Comparison of ENCODE assay signal across 8 cellular contexts in genomic region chr9:132409828-132410528, GRCh38. TPM values are rescaled to one million over a fixed set of nuclear protein-coding genes. Genes with fewer than 3 reads are reported as not detected.
A peak's percentile ranks its signal among the peaks of the same experiment; 100 is the strongest.
DNase-seq lines count a peak whose midpoint lies in the region; ATAC-seq and TF ChIP-seq lines count a peak whose summit lies in the region.

TSS of gene CFAP77 (plus strand) at chr9:132410211. CDS start at chr9:132410272, 61 bp downstream.

- intact Hi-C loops in testis (cut with DNase I; ENCODE audit: low total_unique reads), result no loop called here

- H2AK5ac ChIP-seq in mesendoderm (ENCODE audit: low read length), result no peak within 1 kb of the TSS

- no peak within 1 kb of the TSS for H4K5ac ChIP-seq in mesendoderm (ENCODE audit: low read length)

- H3K9ac ChIP-seq in Loucy (ENCODE audit: low read depth, low read length, poor library complexity, severe bottlenecking) (no peak within 1 kb of the TSS), mesendoderm (ENCODE audit: low read length) (peak within 1 kb of the TSS; percentile 40)

- peak within 1 kb of the TSS; percentile 78 for H3K56ac ChIP-seq in mesendoderm (ENCODE audit: low read length)

- peaks cover 15% of the 10 kb centered on the region for H3K4me1 ChIP-seq in Loucy (ENCODE audit: insufficient read depth, low read length, poor library complexity, severe bottlenecking)
- H3K4me1 ChIP-seq in effector memory CD4-positive, alpha-beta T cell (ENCODE audit: control insufficient read depth, insufficient read depth, low read length, poor library complexity, severe bottlenecking), result peaks cover 23% of the 10 kb centered on the region
- H3K4me1 ChIP-seq in mesendoderm (ENCODE audit: control insufficient read depth, low read depth, low read length), result peaks cover 12% of the 10 kb centered on the region
- H3K4me1 ChIP-seq in testis, result peaks cover 31% of the 10 kb centered on the region
- H3K4me1 ChIP-seq in SJCRH30, result peaks cover 8% of the 10 kb centered on the region

- no peak for TF ChIP-seq POLR2A in testis (IDR thresholded peaks at IDR 0.05)

- TF ChIP-seq CTCF in Loucy (conservative IDR thresholded peaks at IDR 0.05; ENCODE audit: low read length), result no peak
- no peak for TF ChIP-seq CTCF in testis (IDR thresholded peaks at IDR 0.05)

- H3K36me3 ChIP-seq in Loucy (ENCODE audit: insufficient read depth, low read length), result no peaks in the 10 kb centered on the region
- no peaks in the 10 kb centered on the region for H3K36me3 ChIP-seq in effector memory CD4-positive, alpha-beta T cell (ENCODE audit: control insufficient read depth, insufficient read depth, low read length)
- no peaks in the 10 kb centered on the region for H3K36me3 ChIP-seq in mesendoderm (ENCODE audit: control insufficient read depth, insufficient read depth, low read length)
- no peaks in the 10 kb centered on the region for H3K36me3 ChIP-seq in testis (ENCODE audit: low read depth, missing control alignments)
- no peaks in the 10 kb centered on the region for H3K36me3 ChIP-seq in SJCRH30

- no peak within 1 kb of the TSS for H4K8ac ChIP-seq in mesendoderm (ENCODE audit: low read depth, low read length)

- H3K27me3 ChIP-seq in Loucy (ENCODE audit: insufficient read depth, low read length, poor library complexity, severe bottlenecking), result peaks cover 7% of the 10 kb centered on the region
- peaks cover 12% of the 10 kb centered on the region for H3K27me3 ChIP-seq in effector memory CD4-positive, alpha-beta T cell (replicated peaks; ENCODE audit: control insufficient read depth, insufficient read depth, low read length, poor library complexity, severe bottlenecking)
- H3K27me3 ChIP-seq in mesendoderm (ENCODE audit: insufficient read depth, low read length, poor library complexity), result no peaks in the 10 kb centered on the region
- H3K27me3 ChIP-seq in testis, result no peaks in the 10 kb centered on the region
- H3K27me3 ChIP-seq in SJCRH30, result peaks cover 14% of the 10 kb centered on the region; the same call in 1 of the 2 replicates

- peaks cover 5% of the 10 kb centered on the region for H3K79me1 ChIP-seq in mesendoderm (ENCODE audit: low read length)

- WGBS in mesendoderm (ENCODE audit: extremely low coverage, insufficient coverage, low lambda C conversion rate), result no CpG with 5 or more reads among the region's 69 CpGs
- WGBS in testis, 2 donors, result 0 to 1% methylated on average over 10 to 49 of the region's 69 CpGs

- H3K4me3 ChIP-seq in Loucy (ENCODE audit: low read length, poor library complexity, severe bottlenecking) (peak within 1 kb of the TSS; percentile 2), mesendoderm (ENCODE audit: low read length) (peak within 1 kb of the TSS; percentile 29), testis (peak within 1 kb of the TSS; percentile 48 to 70), SJCRH30 (no peak within 1 kb of the TSS)
- H3K4me3 ChIP-seq in effector memory CD4-positive, alpha-beta T cell (ENCODE audit: insufficient read depth, low read depth, low read length, poor library complexity, severe bottlenecking), result peak within 1 kb of the TSS; percentile 53

- H2BK5ac ChIP-seq in mesendoderm (ENCODE audit: low read length), result no peak within 1 kb of the TSS

- no peak within 1 kb of the TSS for H3K23ac ChIP-seq in mesendoderm (ENCODE audit: low read length)

- H3K4ac ChIP-seq in mesendoderm (ENCODE audit: low read depth, low read length), result no peak within 1 kb of the TSS

- no peak within 1 kb of the TSS for H3K27ac ChIP-seq in effector memory CD4-positive, alpha-beta T cell (ENCODE audit: insufficient read depth, low read length, poor library complexity, severe bottlenecking)
- H3K27ac ChIP-seq in mesendoderm (ENCODE audit: low read depth, low read length) (no peak within 1 kb of the TSS), testis (peak within 1 kb of the TSS; percentile 21 to 62), SJCRH30 (no peak within 1 kb of the TSS)

- peak within 1 kb of the TSS; percentile 85 for H3K18ac ChIP-seq in mesendoderm (ENCODE audit: low read length)

- H3K4me2 ChIP-seq in Loucy (ENCODE audit: low read depth, low read length, poor library complexity, severe bottlenecking) (peak within 1 kb of the TSS; percentile 47), mesendoderm (ENCODE audit: low read length) (peak within 1 kb of the TSS; percentile 73)

- ATAC-seq in HG03159 (IDR thresholded peaks at IDR 0.05; ENCODE audit: unreplicated experiment), result no peak

- H3F3A ChIP-seq in Loucy (ENCODE audit: low read depth), result peaks cover 4% of the 10 kb centered on the region

- 0 out of 2 replicates have a peak within 1 kb of the TSS, but pooled peaks have one; percentile 59 for H2AFZ ChIP-seq in Loucy (ENCODE audit: low read length)

- H3K79me2 ChIP-seq in Loucy (ENCODE audit: insufficient read depth, low read length), result peaks cover 15% of the 10 kb centered on the region
- H3K79me2 ChIP-seq in mesendoderm (ENCODE audit: control insufficient read depth, insufficient read depth, low read length), result peaks cover 9% of the 10 kb centered on the region

- peaks cover 9% of the 10 kb centered on the region for H4K20me1 ChIP-seq in Loucy (ENCODE audit: insufficient read depth, low read length, poor library complexity, severe bottlenecking)

- H2BK120ac ChIP-seq in mesendoderm (ENCODE audit: low read depth, low read length), result peak within 1 kb of the TSS; percentile 55

- peak; percentile 58 for DNase-seq in Daoy (ENCODE audit: low read depth)
- peak; percentile 27 to 33 for DNase-seq in activated CD4-positive, alpha-beta T cell treated with anti-CD3 and anti-CD28 coated beads for 4 hours
- DNase-seq in effector memory CD4-positive, alpha-beta T cell, result peak in 1 of 3 donors; percentile 25
- DNase-seq in mesendoderm, result peak; percentile 71
- DNase-seq in testis, result peak; percentile 64
- no peak for DNase-seq in SJCRH30

- H2BK15ac ChIP-seq in mesendoderm (replicated peaks; ENCODE audit: low read depth), result no peak within 1 kb of the TSS

- H3K9me2 ChIP-seq in Loucy (replicated peaks; ENCODE audit: low read depth, low read length), result no peaks in the 10 kb centered on the region

- H3K9me3 ChIP-seq in Loucy (ENCODE audit: insufficient read depth, low read depth, low read length), result no peaks in the 10 kb centered on the region
- no peaks in the 10 kb centered on the region for H3K9me3 ChIP-seq in effector memory CD4-positive, alpha-beta T cell (ENCODE audit: control insufficient read depth, low read length)
- H3K9me3 ChIP-seq in testis, result no peaks in the 10 kb centered on the region
- no peaks in the 10 kb centered on the region for H3K9me3 ChIP-seq in SJCRH30 (replicated peaks)

RNA-seq across cellular contexts. Expression of gene CFAP77, which starts in this region (rescaled TPM):
- not detected in 2 replicates for total RNA-seq in Daoy (2014; rRNA removed; shearing (Covaris generic))
- polyA plus RNA-seq in mesendoderm (2013, experiment 1 of 2), result 0.41 TPM
- 0.24 TPM for polyA plus RNA-seq in mesendoderm (2013, experiment 2 of 2)
- total RNA-seq in testis, result 10 to 100 TPM; 13.6 to 20.9 TPM
- 36.2 TPM for polyA plus RNA-seq in testis (ENCODE audit: insufficient read depth, low read depth, low replicate concordance)
- not detected in 2 replicates for total RNA-seq in SJCRH30 (2014; rRNA removed; shearing (Covaris generic))

Comparison
In these comparisons a context has a peak if more than half of its experiments do, and no peak if none do; other contexts are left out.
1. RNA of gene CFAP77 (total RNA-seq): 13.6 to 20.9 TPM in testis; not detected in Daoy and not detected in SJCRH30; every median in the first group is over 10 times any median in the second.
2. Peak in DNase-seq in Daoy; RNA of the gene not detected or under 1 TPM.
3. DNase-seq: peak in activated CD4-positive, alpha-beta T cell treated with anti-CD3 and anti-CD28 coated beads for 4 hours (2 of 2), mesendoderm (single experiment) and testis (single experiment); none in SJCRH30 (0 of 2).
4. H3K27ac ChIP-seq: peak in testis (2 of 2); none in effector memory CD4-positive, alpha-beta T cell (single experiment), mesendoderm (single experiment) and SJCRH30 (single experiment).